23 cellular contexts compared by ENCODE assay signal in genomic region chr20:33926425-33926824, GRCh38.
DNase-seq lines count a peak whose midpoint lies in the region; ATAC-seq, FAIRE-seq and TF ChIP-seq lines count a peak whose summit lies in the region.
"Had no signal": no experiment of that assay in that cellular context is flagged by ENCODE, and none has a peak within 500 bp of the region (broad histone marks: within the 10 kb centered on the region; RNA-seq: fewer than 3 reads in every experiment).

No MANE protein-coding gene starts in this region.

- WGBS in IMR-90 (ENCODE audit: extremely low coverage in 2 of 2, insufficient read length in 1 of 2), 2 experiments = 90% methylated on average over 2 of the region's 7 CpGs; no CpG with 5 or more reads in 1 of the 2 experiments

- no peak overlapping the region for H3K14ac ChIP-seq in IMR-90 (replicated peaks; ENCODE audit: low read depth, low read length)

- H3K9me3 Mint-ChIP-seq in astrocyte (ENCODE audit: unreplicated experiment) (no peaks in the 10 kb centered on the region), nephron progenitor cell (no peaks in the 10 kb centered on the region)
- H3K9me3 Mint-ChIP-seq: CD14-positive monocyte, HFFc6 had no signal

- H3K27ac Mint-ChIP-seq in astrocyte (ENCODE audit: unreplicated experiment) (no peak overlapping the region), nephron progenitor cell (peak overlapping the region; percentile 58)
- H3K27ac Mint-ChIP-seq: HFFc6 had no signal

- H3K23ac ChIP-seq in IMR-90 (ENCODE audit: low read depth, low read length) = no peak overlapping the region

- TF ChIP-seq RAD21 in IMR-90 (IDR thresholded peaks at IDR 0.05; ENCODE audit: low read length) = no peak

- H3K4me1 ChIP-seq in IMR-90 (ENCODE audit: control insufficient read depth, insufficient read depth, low read length) (0 out of 2 replicates have a peak, but pooled peaks cover 3% of the 10 kb centered on the region), astrocyte (ENCODE audit: insufficient read depth, low read length) (no peaks in the 10 kb centered on the region), tibial artery (no peaks in the 10 kb centered on the region)

- POLR2A ChIA-PET in IMR-90 (lab: Charles Lee; ENCODE audit: unreplicated experiment) = no interaction called here

- H2AK5ac ChIP-seq in IMR-90 (ENCODE audit: low read depth, low read length) = 0 out of 2 replicates have a peak overlapping the region, but pooled peaks have one; percentile 1

- no peaks in the 10 kb centered on the region for H3K79me2 ChIP-seq in astrocyte (ENCODE audit: insufficient read depth, low read length)

- TF ChIP-seq CTCF in C4-2B (conservative IDR thresholded peaks at IDR 0.05) (no peak), IMR-90 (conservative IDR thresholded peaks at IDR 0.05; ENCODE audit: low read depth, low read length) (no peak), astrocyte (IDR thresholded peaks at IDR 0.05; ENCODE audit: insufficient read depth, low read depth, low read length) (no peak), nephron progenitor cell (IDR thresholded peaks at IDR 0.05) (no peak), tibial artery (IDR thresholded peaks at IDR 0.05) (no peak)

- dilution Hi-C loops in IMR-90 (cut with HindIII; ENCODE audit: low sequenced_read_pairs, unreplicated experiment) = no loop called here

- H3K36me3 Mint-ChIP-seq in astrocyte (ENCODE audit: low read depth, unreplicated experiment) (no peaks in the 10 kb centered on the region), nephron progenitor cell (ENCODE audit: low read depth) (no peaks in the 10 kb centered on the region)
- H3K36me3 Mint-ChIP-seq: CD14-positive monocyte had no signal

- H3K27me3 Mint-ChIP-seq in astrocyte (ENCODE audit: low read depth, unreplicated experiment) (peaks cover 46% of the 10 kb centered on the region), nephron progenitor cell (ENCODE audit: low read depth, poor library complexity) (peaks cover 11% of the 10 kb centered on the region)

- no peak overlapping the region for H3K4me3 Mint-ChIP-seq in astrocyte (ENCODE audit: unreplicated experiment)
- no peak overlapping the region for H3K4me3 Mint-ChIP-seq in nephron progenitor cell
- H3K4me3 Mint-ChIP-seq: CD14-positive monocyte, HFFc6 had no signal

- H2BK5ac ChIP-seq in IMR-90 (ENCODE audit: low read depth, low read length, poor library complexity, severe bottlenecking) = no peak overlapping the region

- H3K4me3 ChIP-seq in IMR-90 (ENCODE audit: insufficient read depth, low read depth, low read length) (no peak overlapping the region), astrocyte (ENCODE audit: insufficient read depth, low read depth, low read length) (no peak overlapping the region), tibial artery (no peak overlapping the region)
- H3K4me3 ChIP-seq: PC-9, SK-N-MC had no signal

- ATAC-seq in IMR-90 (ENCODE audit: low read depth) (no peak; the same call in 1 of the 2 replicates), GM21360 (IDR thresholded peaks at IDR 0.05; ENCODE audit: unreplicated experiment) (no peak), HG03442 (IDR thresholded peaks at IDR 0.05; ENCODE audit: unreplicated experiment) (no peak)

- H3K79me1 ChIP-seq in IMR-90 (ENCODE audit: low read depth in 1 of 2, low read length in 2 of 2) = no peaks in the 10 kb centered on the region

- H3K9ac ChIP-seq in IMR-90 (ENCODE audit: low read depth, low read length) = no peak overlapping the region
- no peak overlapping the region for H3K9ac ChIP-seq in astrocyte (ENCODE audit: low read length)

- no peak for TF ChIP-seq POLR2A in IMR-90 (IDR thresholded peaks at IDR 0.05; ENCODE audit: low read depth, low read length)

- H4K20me1 ChIP-seq in IMR-90 (ENCODE audit: insufficient read depth, low read length) (no peaks in the 10 kb centered on the region), astrocyte (ENCODE audit: insufficient read depth, low read length) (no peaks in the 10 kb centered on the region)

- H3K4me1 Mint-ChIP-seq in astrocyte (ENCODE audit: low read depth, unreplicated experiment) = no peaks in the 10 kb centered on the region
- H3K4me1 Mint-ChIP-seq in nephron progenitor cell = peaks cover 14% of the 10 kb centered on the region
- H3K4me1 Mint-ChIP-seq: CD14-positive monocyte had no signal

- in situ Hi-C loops in IMR-90 (cut with MboI; ENCODE audit: low sequenced_read_pairs) = no loop called here

- H2BK15ac ChIP-seq in IMR-90 (ENCODE audit: low read depth, low read length) = no peak overlapping the region

- CTCF ChIA-PET in IMR-90 (lab: Yijun Ruan, JAX) = interaction anchor here (0.6 kb wide), 1 partner anchor 77 kb away, joined by 4 read pairs; no protein-coding TSS in a partner anchor

- no peak overlapping the region for H3K18ac ChIP-seq in IMR-90 (ENCODE audit: low read depth, low read length)

- H4K8ac ChIP-seq in IMR-90 (ENCODE audit: low read depth in 2 of 2, low read length in 2 of 2) = no peak overlapping the region

- H4K91ac ChIP-seq in IMR-90 (ENCODE audit: insufficient read depth, low read depth, low read length) = no peak overlapping the region

- H3K4me2 ChIP-seq in IMR-90 (ENCODE audit: low read depth, low read length) (no peak overlapping the region), astrocyte (ENCODE audit: low read length) (no peak overlapping the region)
- H3K4me2 ChIP-seq: PC-9 had no signal

- peaks cover 3% of the 10 kb centered on the region; the same call in 1 of the 2 replicates for H3K9me1 ChIP-seq in IMR-90 (ENCODE audit: insufficient read depth, low read length)

- H2AFZ ChIP-seq in IMR-90 (replicated peaks; ENCODE audit: low read length, poor library complexity) = no peak overlapping the region
- H2AFZ ChIP-seq in astrocyte (ENCODE audit: low read depth, low read length) = peak overlapping the region; percentile 19
- H2AFZ ChIP-seq: PC-9 had no signal

- H2BK20ac ChIP-seq in IMR-90 (ENCODE audit: low read depth, low read length) = no peak overlapping the region

- DNase-seq in IMR-90 (peak; percentile 6), astrocyte (ENCODE audit: low read depth) (peak; percentile 8), nephron progenitor cell (no peak), tibial artery (no peak)
- DNase-seq: DMS79, H7, HFFc6, Karpas-422, NCI-H1417, NCI-H1694 treated with DMSO at 0.1 percent for 48 hours, NCI-H2081 treated with DMSO at 0.1 percent for 48 hours, NCI-H510A, NCI-H748 treated with DMSO at 0.1 percent for 48 hours, PC-9, SHP77 treated with DMSO at 0.1 percent for 48 hours, SW 1271 had no signal

- H3K4ac ChIP-seq in IMR-90 (ENCODE audit: low read depth, low read length) = 0 out of 2 replicates have a peak overlapping the region, but pooled peaks have one; percentile 16

- no peak for FAIRE-seq in astrocyte (lab: Jason Lieb, UNC)
- FAIRE-seq: D721Med had no signal

- no peak overlapping the region for H2AK9ac ChIP-seq in IMR-90 (replicated peaks; ENCODE audit: low read depth, low read length, poor library complexity)

- H3K9me3 ChIP-seq in IMR-90 (ENCODE audit: control insufficient read depth, insufficient read depth, low read length) (no peaks in the 10 kb centered on the region), astrocyte (ENCODE audit: insufficient read depth, low read depth, low read length) (no peaks in the 10 kb centered on the region), tibial artery (no peaks in the 10 kb centered on the region)

- peaks cover 22% of the 10 kb centered on the region for H3K27me3 ChIP-seq in IMR-90 (ENCODE audit: control insufficient read depth, insufficient read depth, low read length)
- peaks cover 3% of the 10 kb centered on the region for H3K27me3 ChIP-seq in astrocyte (ENCODE audit: insufficient read depth, low read length)
- H3K27me3 ChIP-seq in tibial artery = no peaks in the 10 kb centered on the region

- no peak overlapping the region for H2BK120ac ChIP-seq in IMR-90 (ENCODE audit: low read depth, low read length)

- H3K36me3 ChIP-seq in IMR-90 (ENCODE audit: control insufficient read depth, insufficient read depth, low read length) (no peaks in the 10 kb centered on the region), astrocyte (ENCODE audit: insufficient read depth, low read length) (no peaks in the 10 kb centered on the region), tibial artery (no peaks in the 10 kb centered on the region)

- H3K56ac ChIP-seq in IMR-90 (ENCODE audit: extremely low read depth, insufficient read depth, low read length) = no peak overlapping the region

- intact Hi-C loops in IMR-90 (cut with micrococcal nuclease) = no loop called here
- intact Hi-C loops in tibial artery (cut with DNase I; ENCODE audit: low total_unique reads) = no loop called here

- H4K5ac ChIP-seq in IMR-90 (ENCODE audit: low read depth, low read length) = no peak overlapping the region

- BruUV-seq in IMR-90 (replicated peaks; lab: Mats Ljungman, UMichigan) = no TSS peak

- H3K27ac ChIP-seq in C4-2B (peak overlapping the region; percentile 69; the same call in 1 of the 2 replicates), IMR-90 (ENCODE audit: insufficient read depth, low read length) (no peak overlapping the region), astrocyte (ENCODE audit: low read depth, low read length) (no peak overlapping the region), tibial artery (no peak overlapping the region)
- H3K27ac ChIP-seq: PC-9, RWPE1, SK-N-MC had no signal

TF ChIP-seq in IMR-90, 13 proteins besides CTCF, POLR2A, EP300 and RAD21:
- no peak for TF ChIP-seq RFX5 (IDR thresholded peaks at IDR 0.05; ENCODE audit: low read depth, low read length)
- no peak for TF ChIP-seq BHLHE40 (IDR thresholded peaks at IDR 0.05; ENCODE audit: low read depth, low read length)
- no peak for TF ChIP-seq NFE2L2 (IDR thresholded peaks at IDR 0.05; ENCODE audit: low read depth, low read length)
- no peak for TF ChIP-seq MAFK (IDR thresholded peaks at IDR 0.05; ENCODE audit: low read depth, low read length)
- no peak for TF ChIP-seq MAZ (IDR thresholded peaks at IDR 0.05; ENCODE audit: borderline replicate concordance, low read depth, low read length)
- no peak for TF ChIP-seq CEBPB (IDR thresholded peaks at IDR 0.05; ENCODE audit: low read depth, low read length)
- TF ChIP-seq ELK1 (IDR thresholded peaks at IDR 0.05; ENCODE audit: borderline replicate concordance, low read depth, low read length) = no peak

Comparison
In these comparisons a context has a peak if more than half of its experiments do, and no peak if none do; other contexts are left out.
1. DNase-seq: peak in IMR-90 (single experiment) and astrocyte (single experiment); none in nephron progenitor cell (single experiment) and tibial artery (0 of 2).